ENCODE assay signal across 9 cellular contexts in the genomic region with DNA sequence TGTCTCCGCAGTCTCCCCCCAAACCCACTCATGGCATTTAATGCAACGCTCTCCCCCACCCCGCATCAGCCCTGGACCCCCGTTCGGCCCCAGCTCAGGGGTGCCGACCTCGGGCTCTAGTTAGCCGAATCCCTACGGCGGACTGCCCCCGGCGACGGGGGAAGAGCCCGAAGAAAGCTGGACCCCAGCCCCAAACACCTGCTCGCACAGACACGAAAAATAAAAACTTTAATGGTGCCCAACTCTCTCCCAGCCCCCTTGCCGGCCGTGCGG. TPM values are rescaled to one million over a fixed set of nuclear protein-coding genes. Genes with fewer than 3 reads are reported as not detected.
A peak's percentile ranks its signal among the peaks of the same experiment; 100 is the strongest.
DNase-seq lines count a peak whose midpoint lies in the region; ATAC-seq, FAIRE-seq and TF ChIP-seq lines count a peak whose summit lies in the region.
"Had no signal": no experiment of that assay in that cellular context is flagged by ENCODE, and none has a peak within 500 bp of the region (broad histone marks: within the 10 kb centered on the region; RNA-seq: fewer than 3 reads in every experiment).

No MANE protein-coding gene starts in this region.

- peak in 2 of 5 donors; percentile 19 to 22 for DNase-seq in CD4-positive, alpha-beta memory T cell
- DNase-seq in SK-N-MC (ENCODE audit: low read depth, low spot score) (no peak), endothelial cell of umbilical vein (ENCODE audit: low read depth, low spot score) (no peak), ovary (peak in 2 of 5 donors; percentile 49 to 50), GM10248 (ENCODE audit: extremely low spot score) (no peak)

- dilution Hi-C loops in endothelial cell of umbilical vein (cut with MboI; ENCODE audit: extremely low pct_ligation_motif_present, low sequenced_read_pairs) = no loop called here

- H3K4me1 ChIP-seq in CD4-positive, alpha-beta memory T cell (ENCODE audit: insufficient read depth, low read length) = peaks cover 27% of the 10 kb centered on the region
- peaks cover 15% of the 10 kb centered on the region for H3K4me1 ChIP-seq in endothelial cell of umbilical vein (ENCODE audit: control insufficient read depth, extremely low read depth, insufficient read depth, low read length)
- peaks cover 6% of the 10 kb centered on the region for H3K4me1 ChIP-seq in ovary (ENCODE audit: insufficient read depth)

- peaks cover 0 to 24% of the 10 kb centered on the region in 2 donors for H3K36me3 Mint-ChIP-seq in CD4-positive, alpha-beta memory T cell

- CTCF ChIA-PET in CD4-positive, alpha-beta memory T cell (lab: Charles Lee; ENCODE audit: partially characterized antibody) = interaction anchor here (2.0 to 2.7 kb wide), 2 partner anchors 9 to 20 kb away, joined by 5 to 8 read pairs; no protein-coding TSS in a partner anchor
- CTCF ChIA-PET in endothelial cell of umbilical vein (lab: Charles Lee) (interaction anchor here (0.7 to 1.7 kb wide), 4 partner anchors 13 to 168 kb away, joined by 3 to 5 read pairs (median 4); no protein-coding TSS in a partner anchor), GM10248 (lab: Yijun Ruan, JAX) (interaction anchor here (1.1 to 2.3 kb wide), 4 partner anchors 10 to 20 kb away, joined by 5 to 10 read pairs (median 6); no protein-coding TSS in a partner anchor)

- H3K9ac ChIP-seq in SK-N-MC (ENCODE audit: insufficient read length) = peak overlapping the region; percentile 100
- peak overlapping the region; percentile 94 for H3K9ac ChIP-seq in endothelial cell of umbilical vein (replicated peaks; ENCODE audit: extremely low read depth, insufficient read depth, low read length)

- no peak overlapping the region for H2AFZ ChIP-seq in endothelial cell of umbilical vein (ENCODE audit: low read depth, low read length)

- H3K4me3 ChIP-seq in CD4-positive, alpha-beta memory T cell (ENCODE audit: low read length in 2 of 2) = peak overlapping the region; percentile 79 to 81
- H3K4me3 ChIP-seq in SK-N-MC (peak overlapping the region; percentile 99), endothelial cell of umbilical vein (replicated peaks in 1 of 3; ENCODE audit: insufficient read depth in 1 of 3, low read depth in 1 of 3, low read length in 3 of 3) (peak overlapping the region; percentile 66 to 100 (median 96)), ovary (peak overlapping the region; percentile 64)

- TF ChIP-seq CTCF in endothelial cell of umbilical vein (IDR thresholded peaks at IDR 0.05; ENCODE audit: extremely low read depth in 1 of 2, insufficient read depth in 1 of 2, low read depth in 1 of 2, low read length in 2 of 2) = no peak
- TF ChIP-seq CTCF in ovary (IDR thresholded peaks at IDR 0.05) = no peak
- TF ChIP-seq CTCF in GM10248 (IDR thresholded peaks at IDR 0.05; ENCODE audit: control extremely low read depth, extremely low read depth, low read depth, missing control alignments) = no peak

- H3K27me3 Mint-ChIP-seq in CD4-positive, alpha-beta memory T cell = no peaks in the 10 kb centered on the region

- H3K9me1 ChIP-seq in endothelial cell of umbilical vein (replicated peaks; ENCODE audit: control insufficient read depth, extremely low read depth, insufficient read depth, low read length) = no peaks in the 10 kb centered on the region

- no peaks in the 10 kb centered on the region for H3K27me3 ChIP-seq in CD4-positive, alpha-beta memory T cell (ENCODE audit: insufficient read depth, low read length)
- H3K27me3 ChIP-seq in endothelial cell of umbilical vein (ENCODE audit: control insufficient read depth in 2 of 2, insufficient read depth in 2 of 2, low read length in 2 of 2) (peaks cover 0 to 7% of the 10 kb centered on the region in 2 experiments), ovary (no peaks in the 10 kb centered on the region)

- H3K27ac ChIP-seq in CD4-positive, alpha-beta memory T cell (ENCODE audit: low read depth, low read length) = peak overlapping the region; percentile 78
- H3K27ac ChIP-seq in SK-N-MC (peak overlapping the region; percentile 100), endothelial cell of umbilical vein (ENCODE audit: insufficient read depth, low read depth, low read length) (peak overlapping the region; percentile 83), ovary (peak overlapping the region in 1 of 2 donors; percentile 47)

- no peaks in the 10 kb centered on the region for H3K9me3 ChIP-seq in CD4-positive, alpha-beta memory T cell (ENCODE audit: control insufficient read depth in 1 of 2, low read length in 2 of 2)
- no peaks in the 10 kb centered on the region for H3K9me3 ChIP-seq in SK-N-MC (ENCODE audit: low read depth, low read length)
- no peaks in the 10 kb centered on the region for H3K9me3 ChIP-seq in endothelial cell of umbilical vein (replicated peaks; ENCODE audit: control insufficient read depth, insufficient read depth, low read length)
- H3K9me3 ChIP-seq in ovary = no peaks in the 10 kb centered on the region

- peaks cover 22 to 55% (median 37%) of the 10 kb centered on the region in 4 donors for H3K4me1 Mint-ChIP-seq in CD4-positive, alpha-beta memory T cell

- no peak for TF ChIP-seq EP300 in ovary (IDR thresholded peaks at IDR 0.05)

- peaks cover 0 to 2% (median 0%) of the 10 kb centered on the region in 8 donors for H3K9me3 Mint-ChIP-seq in CD4-positive, alpha-beta memory T cell

- peak overlapping the region; percentile 94 to 98 (median 96) for H3K4me3 Mint-ChIP-seq in CD4-positive, alpha-beta memory T cell

- peaks cover 44% of the 10 kb centered on the region for H3K79me2 ChIP-seq in endothelial cell of umbilical vein (ENCODE audit: control insufficient read depth, insufficient read depth, low read length)

- no peak for FAIRE-seq in endothelial cell of umbilical vein (lab: Jason Lieb, UNC)
- FAIRE-seq: islet of Langerhans had no signal

- peak overlapping the region; percentile 81 for H3K4me2 ChIP-seq in endothelial cell of umbilical vein (ENCODE audit: insufficient read depth, low read length)

- no TSS peak for BruUV-seq in endothelial cell of umbilical vein (replicated peaks; lab: Mats Ljungman, UMichigan)

- TF ChIP-seq POLR2A in endothelial cell of umbilical vein (IDR thresholded peaks at IDR 0.05; ENCODE audit: low read depth, low read length) (no peak), ovary (IDR thresholded peaks at IDR 0.05) (no peak)

- H3K27ac Mint-ChIP-seq in CD4-positive, alpha-beta memory T cell = peak overlapping the region; percentile 95 to 98 (median 97)

- no peak for ATAC-seq in GM21381 (IDR thresholded peaks at IDR 0.05; ENCODE audit: unreplicated experiment)
- ATAC-seq in HG02852 (IDR thresholded peaks at IDR 0.05; ENCODE audit: unreplicated experiment) = no peak
- ATAC-seq in GM19351 (IDR thresholded peaks at IDR 0.05; ENCODE audit: unreplicated experiment) = no peak

- intact Hi-C loops in CD4-positive, alpha-beta memory T cell (cut with micrococcal nuclease) = loop anchor here (2.0 to 10.0 kb wide), 2 partner anchors 18 to 1914 kb away; a partner anchor contains a TSS
- intact Hi-C loops in endothelial cell of umbilical vein (cut with micrococcal nuclease) = loop anchor here (1.0 to 10.0 kb wide), 3 partner anchors 19 to 534 kb away; a partner anchor contains a TSS
- intact Hi-C loops in ovary (cut with DNase I) = no loop called here

- 0 to 1% (median 1%) methylated on average over 19 of the region's 19 CpGs for WGBS in ovary, 3 donors

- POLR2A ChIA-PET in CD4-positive, alpha-beta memory T cell (lab: Charles Lee; ENCODE audit: partially characterized antibody) = no interaction called here
- POLR2A ChIA-PET in endothelial cell of umbilical vein (lab: Charles Lee) = no interaction called here
- POLR2A ChIA-PET in GM10248 (lab: Yijun Ruan, JAX) = interaction anchor here (0.6 kb wide), 1 partner anchor 322 kb away, joined by 9 read pairs; no protein-coding TSS in a partner anchor

- no peaks in the 10 kb centered on the region for H3K36me3 ChIP-seq in CD4-positive, alpha-beta memory T cell (ENCODE audit: insufficient read depth, low read length)
- H3K36me3 ChIP-seq in SK-N-MC (ENCODE audit: insufficient read depth, low read length) = peaks cover 35% of the 10 kb centered on the region
- H3K36me3 ChIP-seq in endothelial cell of umbilical vein (ENCODE audit: control insufficient read depth in 2 of 2, extremely low read depth in 1 of 2, insufficient read depth in 2 of 2, low read length in 2 of 2) = peaks cover 5 to 9% of the 10 kb centered on the region in 2 experiments
- H3K36me3 ChIP-seq in ovary = no peaks in the 10 kb centered on the region

- H4K20me1 ChIP-seq in endothelial cell of umbilical vein (replicated peaks; ENCODE audit: control insufficient read depth, extremely low read depth, insufficient read depth, low read length) = peaks cover 12% of the 10 kb centered on the region

TF ChIP-seq in endothelial cell of umbilical vein, 7 proteins besides CTCF, POLR2A, EP300 and RAD21:
- TF ChIP-seq, protein P1, sequence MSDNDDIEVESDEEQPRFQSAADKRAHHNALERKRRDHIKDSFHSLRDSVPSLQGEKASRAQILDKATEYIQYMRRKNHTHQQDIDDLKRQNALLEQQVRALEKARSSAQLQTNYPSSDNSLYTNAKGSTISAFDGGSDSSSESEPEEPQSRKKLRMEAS (IDR thresholded peaks at IDR 0.05; ENCODE audit: insufficient read depth, insufficient read length) = no peak
- TF ChIP-seq EZH2 (IDR thresholded peaks at IDR 0.05; ENCODE audit: borderline replicate concordance, low read depth, low read length, severe bottlenecking) (no peak), FOS (IDR thresholded peaks at IDR 0.05; ENCODE audit: borderline replicate concordance, insufficient read depth, low read length) (no peak), JUN (IDR thresholded peaks at IDR 0.05; ENCODE audit: borderline replicate concordance, insufficient read depth, insufficient read length, low read depth) (no peak), MYC (IDR thresholded peaks at IDR 0.05; ENCODE audit: low read depth, low read length) (no peak), GATA2 (IDR thresholded peaks at IDR 0.05; ENCODE audit: insufficient read depth, insufficient read length, low read depth, low read length) (no peak), POLR2AphosphoS5 (IDR thresholded peaks at IDR 0.05; ENCODE audit: insufficient read depth, low read depth, low read length) (no peak)

RNA-seq across cellular contexts. Expression of a gene that starts 0.6 kb away (rescaled TPM):
- 10 to 100 TPM; 38.5 to 41.2 TPM for total RNA-seq in CD4-positive, alpha-beta memory T cell
- 10 to 100 TPM in 1 of 2 donors, 1 to 10 TPM in 1; 6.7 to 18.3 TPM for polyA plus RNA-seq in CD4-positive, alpha-beta memory T cell
- total RNA-seq in endothelial cell of umbilical vein (160 and 166 TPM in 2 replicates), ovary (10 to 100 TPM; 15.3 to 52.2 (median 41.0) TPM)
- polyA plus RNA-seq in endothelial cell of umbilical vein (125 and 137 TPM in 2 replicates), ovary (10 to 100 TPM; 28.1 to 28.3 TPM)
- 100 and 103 TPM in 2 replicates for polyA plus RNA-seq in endothelial cell of umbilical vein (2011; cell fraction: cytosol; rRNA removed)
- polyA plus RNA-seq in endothelial cell of umbilical vein (2011; cell fraction: nucleus; rRNA removed) = 166 and 174 TPM in 2 replicates
- 73.8 and 83.9 TPM in 2 replicates for polyA plus RNA-seq in endothelial cell of umbilical vein (2012)
- polyA minus RNA-seq in endothelial cell of umbilical vein = 133 and 162 TPM in 2 replicates
- 132 TPM for polyA minus RNA-seq in endothelial cell of umbilical vein (2011; cell fraction: cytosol; rRNA and poly(A)+ RNA removed)
- polyA minus RNA-seq in endothelial cell of umbilical vein (2011; cell fraction: nucleus; rRNA and poly(A)+ RNA removed) = 39.4 and 49.7 TPM in 2 replicates

Comparison
In these comparisons a context has a peak if more than half of its experiments do, and no peak if none do; other contexts are left out.
1. intact Hi-C loops: an anchor here in CD4-positive, alpha-beta memory T cell (2.0 to 10.0 kb wide) and endothelial cell of umbilical vein (1.0 to 10.0 kb wide); none called in ovary.